Comparison of ENCODE assay signal across 8 cellular contexts in genomic region chr12:12008232-12008850, GRCh38.
DNase-seq lines count a peak whose midpoint lies in the region; ATAC-seq lines count a peak whose summit lies in the region.

No MANE protein-coding gene starts in this region.

- H3K4me3 Mint-ChIP-seq in effector memory CD8-positive, alpha-beta T cell, result peak overlapping the region; percentile 81 to 91

- DNase-seq in NOMO-1 treated with DMSO at 0.1 percent for 48 hours (lab: John Stamatoyannopoulos, UW; ENCODE audit: unreplicated experiment) (peak; percentile 10), NOMO-1 (lab: John Stamatoyannopoulos, UW; ENCODE audit: unreplicated experiment in 2 of 2) (no peak), T follicular helper cell (ENCODE audit: low read depth) (peak; percentile 16), posterior cingulate gyrus (no peak)
- DNase-seq in effector memory CD8-positive, alpha-beta T cell, result peak in 1 of 3 experiments; percentile 21
- DNase-seq in stimulated activated naive CD8-positive, alpha-beta T cell treated with anti-CD3 and anti-CD28 coated beads, Interleukin-15, Interleukin-2, amounts not matched to agents 100 U/mL and 50 U/mL, for 24 hours, result peak; percentile 73

- peak overlapping the region; percentile 69 to 88 for H3K27ac Mint-ChIP-seq in effector memory CD8-positive, alpha-beta T cell

- no peaks in the 10 kb centered on the region for H3K9me3 Mint-ChIP-seq in effector memory CD8-positive, alpha-beta T cell

- peak; percentile 25 for ATAC-seq in effector memory CD8-positive, alpha-beta T cell (replicated peaks)
- no peak for ATAC-seq in stimulated activated naive CD8-positive, alpha-beta T cell treated with anti-CD3 and anti-CD28 coated beads, Interleukin-15, Interleukin-2, amounts not matched to agents 100 U/mL and 50 U/mL, for 24 hours
- ATAC-seq in GM18861 (IDR thresholded peaks at IDR 0.05; ENCODE audit: unreplicated experiment) (no peak), HG02798 (IDR thresholded peaks at IDR 0.05; ENCODE audit: poor library complexity, unreplicated experiment) (no peak)

- H3K4me1 Mint-ChIP-seq in effector memory CD8-positive, alpha-beta T cell (ENCODE audit: low read depth in 2 of 2), result peaks cover 50 to 57% of the 10 kb centered on the region in 2 donors

- intact Hi-C loops in posterior cingulate gyrus (cut with DNase I), result no loop called here

- peaks cover 0 to 10% of the 10 kb centered on the region in 2 donors for H3K27me3 Mint-ChIP-seq in effector memory CD8-positive, alpha-beta T cell

- H3K36me3 Mint-ChIP-seq in effector memory CD8-positive, alpha-beta T cell (ENCODE audit: insufficient read depth), result peaks cover 12% of the 10 kb centered on the region

Comparison
In these comparisons a context has a peak if more than half of its experiments do, and no peak if none do; other contexts are left out.
1. DNase-seq: peak in NOMO-1 treated with DMSO at 0.1 percent for 48 hours (single experiment), T follicular helper cell (single experiment) and stimulated activated naive CD8-positive, alpha-beta T cell treated with anti-CD3 and anti-CD28 coated beads, Interleukin-15, Interleukin-2, amounts not matched to agents 100 U/mL and 50 U/mL, for 24 hours (single experiment); none in NOMO-1 (0 of 2) and posterior cingulate gyrus (0 of 10).